17 cellular contexts compared by ENCODE assay signal in the genomic region with DNA sequence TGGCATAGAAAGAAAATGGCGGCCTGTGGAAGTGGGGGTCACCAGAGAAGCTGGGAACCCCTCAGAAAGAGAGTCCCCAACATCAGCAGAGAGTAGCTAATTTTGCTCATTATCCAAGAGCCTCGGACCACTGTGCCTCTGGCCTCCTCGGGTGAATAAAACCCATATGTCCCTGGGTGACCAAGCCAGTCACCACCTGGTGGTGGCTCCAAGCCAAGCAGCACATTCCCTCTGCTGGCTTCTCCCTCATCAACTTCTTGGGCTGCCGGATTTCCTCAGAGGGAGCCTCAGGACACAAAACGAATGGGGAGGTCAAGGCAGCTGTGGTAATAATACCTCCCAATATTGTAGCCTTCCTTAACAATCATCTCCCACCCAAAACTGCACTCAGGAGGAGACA.
A peak's percentile ranks its signal among the peaks of the same experiment; 100 is the strongest.
DNase-seq lines count a peak whose midpoint lies in the region; ATAC-seq and TF ChIP-seq lines count a peak whose summit lies in the region.
"Had no signal": no experiment of that assay in that cellular context is flagged by ENCODE, and none has a peak within 500 bp of the region (broad histone marks: within the 10 kb centered on the region; RNA-seq: fewer than 3 reads in every experiment).

No MANE protein-coding gene starts in this region.

- CTCF ChIA-PET in naive thymus-derived CD4-positive, alpha-beta T cell (lab: Charles Lee) = no interaction called here

- H3K4me1 ChIP-seq in naive thymus-derived CD4-positive, alpha-beta T cell (ENCODE audit: control insufficient read depth in 2 of 2, insufficient read depth in 2 of 2, low read length in 2 of 2) = no peaks in the 10 kb centered on the region
- H3K4me1 ChIP-seq in body of pancreas = no peaks in the 10 kb centered on the region

- ATAC-seq in naive thymus-derived CD4-positive, alpha-beta T cell = no peak
- no peak for ATAC-seq in body of pancreas
- ATAC-seq: Panc1 had no signal

- H3K27ac ChIP-seq in WERI-Rb-1 (no peak overlapping the region), body of pancreas (no peak overlapping the region)
- H3K27ac ChIP-seq in naive thymus-derived CD4-positive, alpha-beta T cell (ENCODE audit: low read depth, low read length) = no peak overlapping the region

- H3K4me1 Mint-ChIP-seq in type B pancreatic cell (ENCODE audit: unreplicated experiment) = peaks cover 14% of the 10 kb centered on the region
- H3K4me1 Mint-ChIP-seq in naive thymus-derived CD4-positive, alpha-beta T cell = no peaks in the 10 kb centered on the region

- no peak overlapping the region for H3K27ac Mint-ChIP-seq in type B pancreatic cell
- H3K27ac Mint-ChIP-seq in naive thymus-derived CD4-positive, alpha-beta T cell = no peak overlapping the region

- no peak overlapping the region for H3K4me3 Mint-ChIP-seq in type B pancreatic cell
- no peak overlapping the region for H3K4me3 Mint-ChIP-seq in naive thymus-derived CD4-positive, alpha-beta T cell

- intact Hi-C loops in naive thymus-derived CD4-positive, alpha-beta T cell (cut with micrococcal nuclease) = no loop called here
- intact Hi-C loops in body of pancreas (cut with DNase I) = no loop called here

- H3K36me3 ChIP-seq in WERI-Rb-1 = no peaks in the 10 kb centered on the region
- no peaks in the 10 kb centered on the region for H3K36me3 ChIP-seq in naive thymus-derived CD4-positive, alpha-beta T cell (ENCODE audit: control insufficient read depth in 2 of 3, insufficient read depth in 3 of 3, low read length in 3 of 3)
- H3K36me3 ChIP-seq in body of pancreas (replicated peaks in 1 of 2; ENCODE audit: insufficient read depth in 1 of 2, low read depth in 2 of 2) = no peaks in the 10 kb centered on the region

- H3K27me3 Mint-ChIP-seq in type B pancreatic cell = no peaks in the 10 kb centered on the region
- no peaks in the 10 kb centered on the region for H3K27me3 Mint-ChIP-seq in naive thymus-derived CD4-positive, alpha-beta T cell

- DNase-seq in NCI-H82 (lab: John Stamatoyannopoulos, UW) (peak; percentile 24), NCI-H82 treated with DMSO at 0.1 percent for 48 hours (lab: John Stamatoyannopoulos, UW; ENCODE audit: unreplicated experiment) (no peak), WERI-Rb-1 (no peak), epithelial cell of proximal tubule (ENCODE audit: low read depth) (no peak), type B pancreatic cell (ENCODE audit: extremely low spot score, unreplicated experiment) (no peak), NCI-H2107 (lab: John Stamatoyannopoulos, UW) (no peak), body of pancreas (no peak)
- DNase-seq in naive thymus-derived CD4-positive, alpha-beta T cell = no peak
- DNase-seq: C1 segment of cervical spinal cord, H7, IMR-90, MV-4-11, NCI-H1417, NCI-H1930, NCI-H2171, NCI-H446 treated with DMSO at 0.1 percent for 48 hours had no signal

- H3K4me3 ChIP-seq in WERI-Rb-1 (ENCODE audit: low read depth, low read length) (no peak overlapping the region), epithelial cell of proximal tubule (ENCODE audit: low read depth, low read length) (no peak overlapping the region), body of pancreas (no peak overlapping the region)
- no peak overlapping the region for H3K4me3 ChIP-seq in naive thymus-derived CD4-positive, alpha-beta T cell (ENCODE audit: low read length)

- TF ChIP-seq CTCF in WERI-Rb-1 (IDR thresholded peaks at IDR 0.05; ENCODE audit: low read depth, low read length) (peak; percentile 38), epithelial cell of proximal tubule (conservative IDR thresholded peaks at IDR 0.05; ENCODE audit: low read depth, low read length) (peak; percentile 17), type B pancreatic cell (conservative IDR thresholded peaks at IDR 0.05) (peak; percentile 40), body of pancreas (IDR thresholded peaks at IDR 0.05) (no peak)

- H3K27me3 ChIP-seq in WERI-Rb-1 (ENCODE audit: insufficient read depth, low read depth, severe bottlenecking) (no peaks in the 10 kb centered on the region), body of pancreas (no peaks in the 10 kb centered on the region)
- no peaks in the 10 kb centered on the region for H3K27me3 ChIP-seq in naive thymus-derived CD4-positive, alpha-beta T cell (ENCODE audit: control insufficient read depth in 2 of 2, insufficient read depth in 2 of 2, low read length in 2 of 2)

- no peak for TF ChIP-seq POLR2A in body of pancreas (IDR thresholded peaks at IDR 0.05)

- no peaks in the 10 kb centered on the region for H3K36me3 Mint-ChIP-seq in type B pancreatic cell
- H3K36me3 Mint-ChIP-seq in naive thymus-derived CD4-positive, alpha-beta T cell = no peaks in the 10 kb centered on the region

- POLR2A ChIA-PET in naive thymus-derived CD4-positive, alpha-beta T cell (lab: Charles Lee) = no interaction called here

- WGBS in body of pancreas, 2 donors = 84 to 87% methylated on average over 5 of the region's 5 CpGs

- peaks cover 5% of the 10 kb centered on the region for H3K9me3 Mint-ChIP-seq in type B pancreatic cell
- peaks cover 1 to 21% (median 5%) of the 10 kb centered on the region in 11 donors for H3K9me3 Mint-ChIP-seq in naive thymus-derived CD4-positive, alpha-beta T cell

- H3K9me3 ChIP-seq in WERI-Rb-1 (ENCODE audit: severe bottlenecking) (no peaks in the 10 kb centered on the region), body of pancreas (no peaks in the 10 kb centered on the region)
- peaks cover 0 to 5% (median 0%) of the 10 kb centered on the region in 3 experiments for H3K9me3 ChIP-seq in naive thymus-derived CD4-positive, alpha-beta T cell (ENCODE audit: control insufficient read depth in 2 of 3, low read length in 3 of 3)

Comparison
In these comparisons a context has a peak if more than half of its experiments do, and no peak if none do; other contexts are left out.
1. CTCF ChIP-seq: peak in WERI-Rb-1 (single experiment), epithelial cell of proximal tubule (single experiment) and type B pancreatic cell (single experiment); none in body of pancreas (0 of 7).